Comparison of ENCODE assay signal across 8 cellular contexts in genomic region chr10:63720689-63721088, GRCh38.
DNase-seq lines count a peak whose midpoint lies in the region; ATAC-seq and TF ChIP-seq lines count a peak whose summit lies in the region.

No MANE protein-coding gene starts in this region.

- ATAC-seq in GM19463 (IDR thresholded peaks at IDR 0.05; ENCODE audit: unreplicated experiment), result peak; percentile 68
- ATAC-seq in HG03280 (IDR thresholded peaks at IDR 0.05; ENCODE audit: unreplicated experiment), result peak; percentile 42

- no peaks in the 10 kb centered on the region for H3K9me3 ChIP-seq in DOHH2 (ENCODE audit: control insufficient read depth, insufficient read depth, low read length)
- H3K9me3 ChIP-seq in fibroblast of lung (ENCODE audit: control insufficient read depth, insufficient read depth, low read depth, low read length), result no peaks in the 10 kb centered on the region

- no peak overlapping the region for H3K27ac ChIP-seq in DOHH2 (ENCODE audit: low read depth, low read length)
- H3K27ac ChIP-seq in fibroblast of lung (ENCODE audit: insufficient read depth, low read length), result no peak overlapping the region

- peak overlapping the region; percentile 1 for H2AFZ ChIP-seq in fibroblast of lung (ENCODE audit: low read length)

- H3K27me3 ChIP-seq in DOHH2 (ENCODE audit: control insufficient read depth, low read length) (peaks cover 18% of the 10 kb centered on the region), fibroblast of lung (ENCODE audit: control insufficient read depth, insufficient read depth, low read length) (no peaks in the 10 kb centered on the region), H7 (ENCODE audit: control insufficient read depth, insufficient read depth, low read length) (no peaks in the 10 kb centered on the region)

- DNase-seq in fibroblast of lung (ENCODE audit: low read depth in 2 of 2) (no peak), H7 (no peak), glomerular visceral epithelial cell (ENCODE audit: extremely low spot score) (no peak), HuH-7.5 (ENCODE audit: low spot score) (no peak)
- DNase-seq in stimulated activated CD4-positive, alpha-beta T cell treated with anti-CD3 and anti-CD28 coated beads, Interleukin-2, amount 100 ng/mL, for 24 hours, result no peak

- no peak overlapping the region for H3K9ac ChIP-seq in fibroblast of lung (ENCODE audit: insufficient read depth, low read length)

- no peaks in the 10 kb centered on the region for H3K36me3 ChIP-seq in DOHH2 (ENCODE audit: control insufficient read depth, low read length)
- H3K36me3 ChIP-seq in fibroblast of lung (ENCODE audit: control insufficient read depth, insufficient read depth, low read length), result no peaks in the 10 kb centered on the region
- no peaks in the 10 kb centered on the region for H3K36me3 ChIP-seq in H7 (replicated peaks; ENCODE audit: control insufficient read depth, insufficient read depth, low read length)

- no peaks in the 10 kb centered on the region for H3K9me2 ChIP-seq in DOHH2 (replicated peaks; ENCODE audit: control insufficient read depth, low read length)

- H3F3A ChIP-seq in DOHH2 (ENCODE audit: control insufficient read depth, insufficient read depth), result no peaks in the 10 kb centered on the region; the same call in 1 of the 2 replicates

- H3K4me1 ChIP-seq in DOHH2 (ENCODE audit: control insufficient read depth, low read length) (peaks cover 12% of the 10 kb centered on the region), fibroblast of lung (ENCODE audit: control insufficient read depth, extremely low read depth, insufficient read depth, low read length) (no peaks in the 10 kb centered on the region)

- no peak overlapping the region for H3K4me3 ChIP-seq in DOHH2 (ENCODE audit: low read length)
- no peak overlapping the region for H3K4me3 ChIP-seq in fibroblast of lung (replicated peaks in 1 of 4; ENCODE audit: control extremely low read depth in 1 of 4, insufficient read depth in 1 of 4, low read depth in 3 of 4, low read length in 4 of 4)
- no peak overlapping the region for H3K4me3 ChIP-seq in H7 (ENCODE audit: insufficient read depth, low read depth, low read length)

- H3K4me2 ChIP-seq in DOHH2 (ENCODE audit: low read length) (peak overlapping the region; percentile 26), fibroblast of lung (ENCODE audit: extremely low read depth, insufficient read depth, low read length) (no peak overlapping the region)

- H3K79me2 ChIP-seq in DOHH2 (ENCODE audit: control insufficient read depth, low read length) (no peaks in the 10 kb centered on the region), fibroblast of lung (ENCODE audit: control insufficient read depth, insufficient read depth, low read length) (no peaks in the 10 kb centered on the region)

- H4K20me1 ChIP-seq in DOHH2 (ENCODE audit: control insufficient read depth, insufficient read depth, low read depth, low read length) (no peaks in the 10 kb centered on the region), fibroblast of lung (ENCODE audit: control insufficient read depth, extremely low read depth, insufficient read depth, low read length) (no peaks in the 10 kb centered on the region)

- TF ChIP-seq CTCF in DOHH2 (IDR thresholded peaks at IDR 0.05; ENCODE audit: low read depth, low read length, poor library complexity, severe bottlenecking), result no peak
- no peak for TF ChIP-seq CTCF in fibroblast of lung (conservative IDR thresholded peaks at IDR 0.05 in 1 of 2, IDR thresholded peaks at IDR 0.05 in 1 of 2; ENCODE audit: low read depth in 1 of 2, low read length in 2 of 2)
